Comparison of ENCODE assay signal across 18 cellular contexts in the genomic region with DNA sequence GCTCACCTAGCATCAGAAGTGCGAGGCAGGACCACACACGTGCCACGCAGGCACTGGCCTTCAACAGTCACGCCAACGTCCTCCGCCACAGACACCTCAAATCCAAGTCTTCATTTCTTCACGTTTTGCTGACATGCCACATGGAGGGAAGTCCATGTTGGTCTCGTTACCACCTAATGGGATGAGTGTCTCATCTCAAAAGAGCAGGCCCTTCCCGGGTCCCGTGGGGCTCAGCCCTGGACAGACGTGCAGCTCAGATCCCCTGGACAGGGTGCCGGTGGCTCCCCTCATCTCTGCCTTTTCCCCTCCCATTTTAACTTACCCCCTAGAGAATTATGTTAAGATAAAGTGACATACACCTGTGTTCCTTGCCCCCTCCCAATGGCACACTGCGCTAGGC.
"Had no signal": no experiment of that assay in that cellular context is flagged by ENCODE, and none has a peak within 500 bp of the region (broad histone marks: within the 10 kb centered on the region; RNA-seq: fewer than 3 reads in every experiment).

No MANE protein-coding gene starts in this region.

- H3K4me3 ChIP-seq: heart right ventricle, left ventricle myocardium inferior, thyroid gland had no signal

- H3K27ac Mint-ChIP-seq: activated CD4-positive, alpha-beta T cell treated with anti-CD3 and anti-CD28 coated beads, Interleukin-2, amount 10 ng/mL, durations not matched to agents 7 days and 5 days; activated CD8-positive, alpha-beta T cell treated with anti-CD3 and anti-CD28 coated beads for 36 hours; activated naive CD8-positive, alpha-beta T cell treated with anti-CD3 and anti-CD28 coated beads for 36 hours; natural killer cell treated with Interleukin-12 subunit alpha and Interleukin-12 subunit beta and Interleukin-15 and Interleukin-18, amount 100 ng/mL, for 72 hours had no signal

- ATAC-seq: activated CD8-positive, alpha-beta T cell treated with anti-CD3 and anti-CD28 coated beads for 36 hours; heart right ventricle; natural killer cell treated with Interleukin-12 subunit alpha and Interleukin-12 subunit beta and Interleukin-15 and Interleukin-18, amount 100 ng/mL, for 72 hours; stimulated activated naive CD8-positive, alpha-beta T cell treated with anti-CD3 and anti-CD28 coated beads, Interleukin-15, Interleukin-2, amounts not matched to agents 100 U/mL and 50 U/mL, for 24 hours had no signal

- H3K27me3 ChIP-seq: thyroid gland had no signal

- H3K36me3 ChIP-seq: heart right ventricle, left ventricle myocardium inferior, neutrophil, thyroid gland, WERI-Rb-1 had no signal

- H3K4me1 ChIP-seq: heart right ventricle, left ventricle myocardium inferior, parathyroid adenoma, thyroid gland had no signal

- H3K9me3 ChIP-seq: thyroid gland had no signal

- H3K27ac ChIP-seq: heart right ventricle, left ventricle myocardium inferior, neutrophil, parathyroid adenoma, thyroid gland, WERI-Rb-1 had no signal

- H3K4me1 Mint-ChIP-seq: activated CD4-positive, alpha-beta T cell treated with anti-CD3 and anti-CD28 coated beads, Interleukin-2, amount 10 ng/mL, durations not matched to agents 7 days and 5 days had no signal

- H3K4me3 Mint-ChIP-seq: activated CD4-positive, alpha-beta T cell treated with anti-CD3 and anti-CD28 coated beads, Interleukin-2, amount 10 ng/mL, durations not matched to agents 7 days and 5 days; activated CD8-positive, alpha-beta T cell treated with anti-CD3 and anti-CD28 coated beads for 36 hours; activated naive CD8-positive, alpha-beta T cell treated with anti-CD3 and anti-CD28 coated beads for 36 hours; natural killer cell treated with Interleukin-12 subunit alpha and Interleukin-12 subunit beta and Interleukin-15 and Interleukin-18, amount 100 ng/mL, for 72 hours had no signal

- DNase-seq: activated CD4-positive, CD25-positive, alpha-beta regulatory T cell treated with anti-CD3 and anti-CD28 coated beads, Interleukin-2, amount 50 U/mL, for 72 hours; activated CD8-positive, alpha-beta T cell treated with anti-CD3 and anti-CD28 coated beads for 36 hours; activated naive CD4-positive, alpha-beta T cell treated with Interleukin-2 at 50 U/mL for 16 hours; activated naive CD8-positive, alpha-beta T cell treated with anti-CD3 and anti-CD28 coated beads for 36 hours; amniotic stem cell; cerebellar nuclear complex; cortex of kidney; heart right ventricle; left ventricle myocardium inferior; stimulated activated CD4-positive, alpha-beta T cell treated with anti-CD3 and anti-CD28 coated beads, Interleukin-4, amount 100 ng/mL, for 1 hour; stimulated activated naive CD8-positive, alpha-beta T cell treated with anti-CD3 and anti-CD28 coated beads, Interleukin-15, Interleukin-2, amounts not matched to agents 100 U/mL and 50 U/mL, for 24 hours; T-helper 1 cell; thyroid gland; WERI-Rb-1 had no signal
